Comparison of ENCODE assay signal across 20 cellular contexts in the genomic region with DNA sequence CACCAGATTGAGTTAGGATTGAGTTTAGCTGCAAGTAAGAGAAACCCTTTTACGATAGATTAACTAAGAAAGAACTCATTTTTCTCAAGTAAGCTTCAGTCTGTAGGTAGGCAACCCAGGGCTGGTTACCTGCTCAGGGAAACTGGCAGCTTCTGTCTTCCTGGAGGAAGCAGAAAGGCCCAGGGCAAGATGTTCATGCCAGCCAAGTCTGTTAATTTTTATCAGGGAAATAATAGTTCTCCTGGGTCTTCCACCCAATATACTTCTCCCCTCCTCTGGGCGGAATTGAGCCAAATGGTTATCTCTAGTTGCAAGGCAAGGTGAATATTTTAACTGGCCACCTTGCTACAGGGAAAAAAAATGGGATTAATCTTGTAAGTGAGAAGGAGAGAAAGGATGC.
"Had no signal": no experiment of that assay in that cellular context is flagged by ENCODE, and none has a peak within 500 bp of the region (broad histone marks: within the 10 kb centered on the region; RNA-seq: fewer than 3 reads in every experiment).

No MANE protein-coding gene starts in this region.

- H3K4me3 Mint-ChIP-seq: activated CD4-positive, alpha-beta memory T cell treated with anti-CD3 and anti-CD28 coated beads for 36 hours; activated CD4-positive, alpha-beta T cell treated with anti-CD3 and anti-CD28 coated beads, Interleukin-2, amount 10 ng/mL, durations not matched to agents 7 days and 5 days; activated naive CD8-positive, alpha-beta T cell treated with anti-CD3 and anti-CD28 coated beads for 36 hours; activated T-cell treated with anti-CD3 and anti-CD28 coated beads, Interleukin-2, amount 50 U/mL, for 4 hours; T-cell had no signal

- DNase-seq: activated CD4-positive, alpha-beta memory T cell treated with anti-CD3 and anti-CD28 coated beads for 36 hours; activated CD4-positive, alpha-beta T cell treated with anti-CD3 and anti-CD28 coated beads, Interleukin-2, amount 10 ng/mL, durations not matched to agents 7 days and 5 days; activated CD4-positive, CD25-positive, alpha-beta regulatory T cell; activated CD8-positive, alpha-beta memory T cell treated with anti-CD3 and anti-CD28 coated beads for 24 hours; activated effector memory CD4-positive, alpha-beta T cell treated with anti-CD3 and anti-CD28 coated beads, Interleukin-2, amount 50 U/mL, for 16 hours; activated naive CD4-positive, alpha-beta T cell treated with Interleukin-2 at 50 U/mL for 16 hours; activated naive CD8-positive, alpha-beta T cell treated with anti-CD3 and anti-CD28 coated beads for 36 hours; activated T-cell treated with anti-CD3 and anti-CD28 coated beads, Interleukin-2, amount 50 U/mL, for 4 hours; cerebellar nuclear complex; Karpas-422; NCI-H146; NCI-H187 treated with DMSO at 0.1 percent for 48 hours; NCI-H2081 treated with DMSO at 0.1 percent for 48 hours; NCI-H446; NCI-H524; PC-3; SHP77 treated with DMSO at 0.1 percent for 48 hours; T-cell; T-helper 2 cell; T1000 had no signal

- ATAC-seq: activated T-cell treated with anti-CD3 and anti-CD28 coated beads, Interleukin-2, amount 50 U/mL, for 4 hours; PC-3; T-cell had no signal

- H3K27ac Mint-ChIP-seq: activated CD4-positive, alpha-beta memory T cell treated with anti-CD3 and anti-CD28 coated beads for 36 hours; activated CD4-positive, alpha-beta T cell treated with anti-CD3 and anti-CD28 coated beads, Interleukin-2, amount 10 ng/mL, durations not matched to agents 7 days and 5 days; activated naive CD8-positive, alpha-beta T cell treated with anti-CD3 and anti-CD28 coated beads for 36 hours had no signal

- H3K27me3 Mint-ChIP-seq: activated CD4-positive, alpha-beta memory T cell treated with anti-CD3 and anti-CD28 coated beads for 36 hours; activated CD4-positive, alpha-beta T cell treated with anti-CD3 and anti-CD28 coated beads, Interleukin-2, amount 10 ng/mL, durations not matched to agents 7 days and 5 days; activated naive CD8-positive, alpha-beta T cell treated with anti-CD3 and anti-CD28 coated beads for 36 hours; T-cell had no signal
